Comparison of ENCODE assay signal across 9 cellular contexts in the genomic region with DNA sequence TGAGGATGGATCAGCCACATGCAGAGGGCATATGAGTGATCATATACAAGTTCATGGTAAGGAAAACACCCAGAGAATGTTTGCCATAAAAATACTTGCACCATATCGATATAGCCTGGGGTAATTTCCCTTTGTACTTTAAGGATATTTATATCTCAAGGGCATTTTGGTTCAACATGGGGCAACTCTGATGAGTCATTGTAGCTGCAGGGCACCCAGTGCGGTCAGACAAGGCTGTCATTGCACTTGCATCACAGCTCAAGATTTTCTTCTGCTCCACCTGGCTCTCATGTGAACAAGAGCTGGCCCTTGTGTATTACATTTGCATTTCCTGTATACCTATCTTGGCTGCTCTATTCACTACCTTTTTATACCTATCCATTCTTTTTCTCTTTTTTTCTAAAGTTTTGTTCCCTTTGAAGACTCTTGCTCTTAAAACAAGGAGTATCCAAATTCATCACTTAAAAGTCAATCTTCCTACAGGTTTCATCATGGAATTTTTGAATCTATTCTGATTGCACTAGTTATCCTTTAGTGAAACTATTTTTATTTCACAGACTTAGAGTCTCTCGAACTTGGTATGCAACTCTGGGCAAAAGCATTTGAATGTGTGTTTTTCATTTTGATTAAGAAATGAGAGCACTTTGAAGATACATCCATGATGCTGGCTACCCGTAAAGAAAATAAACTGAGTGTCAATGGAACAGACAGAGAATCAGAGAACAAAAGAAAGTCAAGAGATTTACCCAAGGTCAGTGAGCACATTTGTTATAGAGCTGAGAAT.
DNase-seq lines count a peak whose midpoint lies in the region; ATAC-seq and TF ChIP-seq lines count a peak whose summit lies in the region.
"Had no signal": no experiment of that assay in that cellular context is flagged by ENCODE, and none has a peak within 500 bp of the region (broad histone marks: within the 10 kb centered on the region; RNA-seq: fewer than 3 reads in every experiment).

No MANE protein-coding gene starts in this region.

- no peak overlapping the region for H3K27ac Mint-ChIP-seq in activated CD4-positive, alpha-beta T cell treated with anti-CD3 and anti-CD28 coated beads for 36 hours
- H3K27ac Mint-ChIP-seq in activated CD4-positive, alpha-beta T cell treated with anti-CD3 and anti-CD28 coated beads, Interleukin-2, amount 10 ng/mL, durations not matched to agents 7 days and 5 days: no peak overlapping the region
- H3K27ac Mint-ChIP-seq: CD4-positive, CD25-positive, alpha-beta regulatory T cell had no signal

- TF ChIP-seq CTCF in KMS-11 (conservative IDR thresholded peaks at IDR 0.05; ENCODE audit: low read depth, low read length): no peak
- no peak for TF ChIP-seq CTCF in brain microvascular endothelial cell (IDR thresholded peaks at IDR 0.05; ENCODE audit: low read depth, low read length, missing control alignments)
- no peak for TF ChIP-seq CTCF in retinal pigment epithelial cell (conservative IDR thresholded peaks at IDR 0.05; ENCODE audit: low read depth, low read length)

- in situ Hi-C loops in brain microvascular endothelial cell (cut with HindIII; ENCODE audit: low pct_ligation_motif_present, low sequenced_read_pairs): no loop called here

- H2AFZ ChIP-seq in KMS-11 (ENCODE audit: low read depth): peak overlapping the region; percentile 29; the same call in 1 of the 2 replicates

- H3K27me3 Mint-ChIP-seq in activated CD4-positive, alpha-beta T cell treated with anti-CD3 and anti-CD28 coated beads for 36 hours: peaks cover 9% of the 10 kb centered on the region
- peaks cover 2% of the 10 kb centered on the region for H3K27me3 Mint-ChIP-seq in activated CD4-positive, alpha-beta T cell treated with anti-CD3 and anti-CD28 coated beads, Interleukin-2, amount 10 ng/mL, durations not matched to agents 7 days and 5 days
- H3K27me3 Mint-ChIP-seq: CD4-positive, CD25-positive, alpha-beta regulatory T cell had no signal

- peak overlapping the region; percentile 49 for H3K4me2 ChIP-seq in KMS-11

- H3K36me3 ChIP-seq in KMS-11 (ENCODE audit: insufficient read depth) (no peaks in the 10 kb centered on the region), brain microvascular endothelial cell (replicated peaks) (no peaks in the 10 kb centered on the region)

- DNase-seq in activated CD4-positive, alpha-beta T cell treated with anti-CD3 and anti-CD28 coated beads for 36 hours: no peak
- DNase-seq in activated CD4-positive, alpha-beta T cell treated with anti-CD3 and anti-CD28 coated beads, Interleukin-2, amount 10 ng/mL, durations not matched to agents 7 days and 5 days: no peak
- DNase-seq in brain microvascular endothelial cell (peak; percentile 36), retinal pigment epithelial cell (ENCODE audit: low read depth) (peak; percentile 48), sciatic nerve (ENCODE audit: low spot score) (no peak)
- DNase-seq in stimulated activated CD4-positive, alpha-beta T cell treated with anti-CD3 and anti-CD28 coated beads, Interleukin-4, amount 100 ng/mL, for 4 hours: no peak
- DNase-seq: CD4-positive, CD25-positive, alpha-beta regulatory T cell had no signal

- H3K27me3 ChIP-seq in KMS-11 (ENCODE audit: insufficient read depth, low read depth) (no peaks in the 10 kb centered on the region), brain microvascular endothelial cell (replicated peaks) (no peaks in the 10 kb centered on the region)

- peak overlapping the region; percentile 5; the same call in 1 of the 2 replicates for H3K9ac ChIP-seq in KMS-11

- H3K4me1 ChIP-seq in KMS-11 (ENCODE audit: low read depth, poor library complexity, severe bottlenecking): peaks cover 24% of the 10 kb centered on the region

- peak; percentile 30 for ATAC-seq in activated CD4-positive, alpha-beta T cell treated with anti-CD3 and anti-CD28 coated beads for 36 hours
- ATAC-seq in sciatic nerve: no peak
- ATAC-seq in HG03457 (IDR thresholded peaks at IDR 0.05; ENCODE audit: unreplicated experiment): no peak

- H3K27ac ChIP-seq in KMS-11: peak overlapping the region; percentile 57
- H3K27ac ChIP-seq in brain microvascular endothelial cell: no peak overlapping the region

- no peaks in the 10 kb centered on the region for H3K9me3 Mint-ChIP-seq in activated CD4-positive, alpha-beta T cell treated with anti-CD3 and anti-CD28 coated beads for 36 hours (ENCODE audit: low read depth)
- H3K9me3 Mint-ChIP-seq in activated CD4-positive, alpha-beta T cell treated with anti-CD3 and anti-CD28 coated beads, Interleukin-2, amount 10 ng/mL, durations not matched to agents 7 days and 5 days: no peaks in the 10 kb centered on the region

- CTCF ChIA-PET in activated CD4-positive, alpha-beta T cell treated with anti-CD3 and anti-CD28 coated beads for 36 hours (lab: Charles Lee): no interaction called here
- CTCF ChIA-PET in activated CD4-positive, alpha-beta T cell treated with anti-CD3 and anti-CD28 coated beads, Interleukin-2, amount 10 ng/mL, durations not matched to agents 7 days and 5 days (lab: Charles Lee): no interaction called here

- H3K4me3 Mint-ChIP-seq in activated CD4-positive, alpha-beta T cell treated with anti-CD3 and anti-CD28 coated beads for 36 hours: no peak overlapping the region
- no peak overlapping the region for H3K4me3 Mint-ChIP-seq in activated CD4-positive, alpha-beta T cell treated with anti-CD3 and anti-CD28 coated beads, Interleukin-2, amount 10 ng/mL, durations not matched to agents 7 days and 5 days
- H3K4me3 Mint-ChIP-seq: CD4-positive, CD25-positive, alpha-beta regulatory T cell had no signal

- H3K4me3 ChIP-seq in KMS-11 (IDR thresholded peaks at IDR 0.05; ENCODE audit: insufficient read depth, low read depth, low read length) (no peak overlapping the region), brain microvascular endothelial cell (ENCODE audit: low read depth, low read length) (no peak overlapping the region), retinal pigment epithelial cell (ENCODE audit: low read length) (no peak overlapping the region)

- H3K4me1 Mint-ChIP-seq in activated CD4-positive, alpha-beta T cell treated with anti-CD3 and anti-CD28 coated beads for 36 hours: no peaks in the 10 kb centered on the region
- H3K4me1 Mint-ChIP-seq in activated CD4-positive, alpha-beta T cell treated with anti-CD3 and anti-CD28 coated beads, Interleukin-2, amount 10 ng/mL, durations not matched to agents 7 days and 5 days: no peaks in the 10 kb centered on the region
- H3K4me1 Mint-ChIP-seq: CD4-positive, CD25-positive, alpha-beta regulatory T cell had no signal

- POLR2A ChIA-PET in activated CD4-positive, alpha-beta T cell treated with anti-CD3 and anti-CD28 coated beads for 36 hours (lab: Charles Lee): no interaction called here
- POLR2A ChIA-PET in activated CD4-positive, alpha-beta T cell treated with anti-CD3 and anti-CD28 coated beads, Interleukin-2, amount 10 ng/mL, durations not matched to agents 7 days and 5 days (lab: Charles Lee): no interaction called here

- H4K20me1 ChIP-seq in KMS-11 (ENCODE audit: insufficient read depth): no peaks in the 10 kb centered on the region

- intact Hi-C loops in activated CD4-positive, alpha-beta T cell treated with anti-CD3 and anti-CD28 coated beads for 36 hours (cut with DNase I, micrococcal nuclease): no loop called here
- intact Hi-C loops in sciatic nerve (cut with DNase I): no loop called here

- no peaks in the 10 kb centered on the region for H3K79me2 ChIP-seq in KMS-11 (ENCODE audit: insufficient read depth, low read depth)

- no peaks in the 10 kb centered on the region for H3K36me3 Mint-ChIP-seq in activated CD4-positive, alpha-beta T cell treated with anti-CD3 and anti-CD28 coated beads for 36 hours (ENCODE audit: low read depth)
- no peaks in the 10 kb centered on the region for H3K36me3 Mint-ChIP-seq in activated CD4-positive, alpha-beta T cell treated with anti-CD3 and anti-CD28 coated beads, Interleukin-2, amount 10 ng/mL, durations not matched to agents 7 days and 5 days (ENCODE audit: low read depth)
- H3K36me3 Mint-ChIP-seq: CD4-positive, CD25-positive, alpha-beta regulatory T cell had no signal

Comparison
In these comparisons a context has a peak if more than half of its experiments do, and no peak if none do; other contexts are left out.
1. DNase-seq: peak in brain microvascular endothelial cell (single experiment) and retinal pigment epithelial cell (single experiment); none in activated CD4-positive, alpha-beta T cell treated with anti-CD3 and anti-CD28 coated beads for 36 hours (single experiment), activated CD4-positive, alpha-beta T cell treated with anti-CD3 and anti-CD28 coated beads, Interleukin-2, amount 10 ng/mL, durations not matched to agents 7 days and 5 days (single experiment), stimulated activated CD4-positive, alpha-beta T cell treated with anti-CD3 and anti-CD28 coated beads, Interleukin-4, amount 100 ng/mL, for 4 hours (0 of 2) and sciatic nerve (single experiment).